10 cellular contexts compared by ENCODE assay signal in the genomic region with DNA sequence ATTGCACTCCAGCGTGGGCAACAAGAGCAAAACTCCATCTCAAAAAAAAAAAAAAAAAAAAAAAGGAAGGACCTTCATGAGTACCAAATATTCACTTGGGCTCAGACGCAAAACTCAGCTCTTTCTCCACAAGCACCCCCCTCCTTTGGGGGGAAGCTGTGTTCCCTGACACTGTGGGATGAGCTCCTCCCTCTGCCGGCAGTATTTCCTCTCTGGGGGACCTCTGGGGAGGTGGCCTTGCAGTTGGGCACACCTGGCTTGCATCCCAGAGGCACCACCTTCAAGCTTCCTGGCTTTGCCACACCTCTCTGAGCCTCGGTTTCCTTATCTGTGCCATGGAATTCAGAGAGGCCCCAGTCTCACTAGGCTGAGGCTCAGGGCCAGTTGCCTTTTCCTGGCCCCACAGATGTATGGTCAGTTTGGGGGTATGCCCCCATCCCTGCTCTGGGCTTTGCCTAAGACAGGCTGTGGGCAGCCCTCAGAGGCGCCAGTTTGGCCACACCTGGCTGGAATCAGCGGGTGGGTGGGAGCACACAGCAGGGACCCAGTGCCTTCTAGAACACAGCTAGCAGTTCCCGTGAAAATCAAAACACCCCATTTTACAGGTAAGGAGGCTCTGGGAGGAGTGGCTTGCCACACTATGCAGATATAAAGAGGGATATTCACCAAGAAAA.
A peak's percentile ranks its signal among the peaks of the same experiment; 100 is the strongest.
DNase-seq lines count a peak whose midpoint lies in the region; ATAC-seq and TF ChIP-seq lines count a peak whose summit lies in the region.
"Had no signal": no experiment of that assay in that cellular context is flagged by ENCODE, and none has a peak within 500 bp of the region (broad histone marks: within the 10 kb centered on the region; RNA-seq: fewer than 3 reads in every experiment).

No MANE protein-coding gene starts in this region.

- H3K4me1 ChIP-seq in right atrium auricular region: peaks cover 0 to 48% of the 10 kb centered on the region in 2 donors
- peaks cover 26% of the 10 kb centered on the region for H3K4me1 ChIP-seq in prostate gland (replicated peaks)

- no peak for TF ChIP-seq POLR2A in prostate gland (IDR thresholded peaks at IDR 0.05)

- H3K36me3 ChIP-seq in SK-N-MC (ENCODE audit: insufficient read depth, low read length) (no peaks in the 10 kb centered on the region), right atrium auricular region (no peaks in the 10 kb centered on the region), prostate gland (no peaks in the 10 kb centered on the region)

- H3K9ac ChIP-seq in SK-N-MC (ENCODE audit: insufficient read length): no peak overlapping the region

- H3K9me3 ChIP-seq in SK-N-MC (ENCODE audit: low read depth, low read length): peaks cover 1% of the 10 kb centered on the region; the same call in 1 of the 2 replicates
- H3K9me3 ChIP-seq in right atrium auricular region: peaks cover 0 to 6% of the 10 kb centered on the region in 2 donors
- H3K9me3 ChIP-seq in prostate gland: no peaks in the 10 kb centered on the region

- H3K27ac ChIP-seq in C4-2B (peak overlapping the region; percentile 82; the same call in 1 of the 2 replicates), SK-N-MC (peak overlapping the region; percentile 96), right atrium auricular region (peak overlapping the region; percentile 77 to 86), prostate gland (peak overlapping the region; percentile 79 to 83)

- H3K27me3 ChIP-seq in right atrium auricular region (no peaks in the 10 kb centered on the region), prostate gland (replicated peaks; ENCODE audit: insufficient read depth) (no peaks in the 10 kb centered on the region)

- intact Hi-C loops in prostate gland (cut with DNase I): no loop called here

- H3K4me3 ChIP-seq in SK-N-MC: no peak overlapping the region
- no peak overlapping the region for H3K4me3 ChIP-seq in right atrium auricular region
- H3K4me3 ChIP-seq in prostate gland: no peak overlapping the region

- no peak for ATAC-seq in HG02884 (IDR thresholded peaks at IDR 0.05; ENCODE audit: unreplicated experiment)

- TF ChIP-seq CTCF in C4-2B (conservative IDR thresholded peaks at IDR 0.05) (no peak), right atrium auricular region (IDR thresholded peaks at IDR 0.05) (no peak), prostate gland (IDR thresholded peaks at IDR 0.05) (no peak)

- DNase-seq in SK-N-MC (ENCODE audit: low read depth, low spot score): no peak
- no peak for DNase-seq in right atrium auricular region (ENCODE audit: low spot score)
- no peak for DNase-seq in prostate gland (ENCODE audit: low spot score)
- DNase-seq in stimulated activated naive CD4-positive, alpha-beta T cell (lab: John Stamatoyannopoulos, UW): no peak
- DNase-seq in NCI-H2196 (lab: John Stamatoyannopoulos, UW; ENCODE audit: unreplicated experiment): no peak
- DNase-seq in NCI-H524 (lab: John Stamatoyannopoulos, UW): no peak
- DNase-seq: activated CD4-positive, CD25-positive, alpha-beta regulatory T cell treated with anti-CD3 and anti-CD28 coated beads, Interleukin-2, amount 50 U/mL, for 72 hours; NCI-H774 had no signal

- 32% methylated on average over 7 of the region's 7 CpGs for WGBS in prostate gland
